Comparison of ENCODE assay signal across 9 cellular contexts in genomic region chr3:28050895-28051294, GRCh38.
DNase-seq lines count a peak whose midpoint lies in the region; ATAC-seq and TF ChIP-seq lines count a peak whose summit lies in the region.
"Had no signal": no experiment of that assay in that cellular context is flagged by ENCODE, and none has a peak within 500 bp of the region (broad histone marks: within the 10 kb centered on the region; RNA-seq: fewer than 3 reads in every experiment).

No MANE protein-coding gene starts in this region.

- no peaks in the 10 kb centered on the region for H3K36me3 ChIP-seq in BE2C
- H3K36me3 ChIP-seq: neutrophil had no signal

- TF ChIP-seq CTCF in nephron progenitor cell (IDR thresholded peaks at IDR 0.05) (no peak), BE2C (IDR thresholded peaks at IDR 0.05; ENCODE audit: low read depth, low read length) (no peak)

- H3K27me3 Mint-ChIP-seq in activated T-cell treated with anti-CD3 and anti-CD28 coated beads, Interleukin-2, amount 50 U/mL, for 4 hours (ENCODE audit: low read depth) = peaks cover 5% of the 10 kb centered on the region
- H3K27me3 Mint-ChIP-seq in nephron progenitor cell (ENCODE audit: low read depth, poor library complexity) = no peaks in the 10 kb centered on the region
- H3K27me3 Mint-ChIP-seq in stimulated activated naive B cell treated with anti-CD40 and anti-IgM and Interleukin-4, amounts not matched to agents 10 μg/mL and 1 μg/mL and 100 μg/mL, for 72 hours = peaks cover 0 to 5% of the 10 kb centered on the region in 2 donors

- ATAC-seq in activated T-cell treated with anti-CD3 and anti-CD28 coated beads, Interleukin-2, amount 50 U/mL, for 4 hours = peak; percentile 88 to 96
- ATAC-seq in stimulated activated naive B cell treated with anti-CD40 and anti-IgM and Interleukin-4, amounts not matched to agents 10 μg/mL and 1 μg/mL and 100 μg/mL, for 72 hours (replicated peaks) = no peak

- H3K4me1 Mint-ChIP-seq in activated T-cell treated with anti-CD3 and anti-CD28 coated beads, Interleukin-2, amount 50 U/mL, for 4 hours (ENCODE audit: low read depth) = peaks cover 23% of the 10 kb centered on the region
- H3K4me1 Mint-ChIP-seq in nephron progenitor cell = no peaks in the 10 kb centered on the region
- peaks cover 2 to 4% of the 10 kb centered on the region in 2 donors for H3K4me1 Mint-ChIP-seq in stimulated activated naive B cell treated with anti-CD40 and anti-IgM and Interleukin-4, amounts not matched to agents 10 μg/mL and 1 μg/mL and 100 μg/mL, for 72 hours

- H3K9me3 ChIP-seq in BE2C = no peaks in the 10 kb centered on the region
- H3K9me3 ChIP-seq: neutrophil had no signal

- H3K4me1 ChIP-seq in BE2C = no peaks in the 10 kb centered on the region

- no peaks in the 10 kb centered on the region for H3K9me3 Mint-ChIP-seq in activated T-cell treated with anti-CD3 and anti-CD28 coated beads, Interleukin-2, amount 50 U/mL, for 4 hours
- H3K9me3 Mint-ChIP-seq in nephron progenitor cell = no peaks in the 10 kb centered on the region
- H3K9me3 Mint-ChIP-seq in stimulated activated naive B cell treated with anti-CD40 and anti-IgM and Interleukin-4, amounts not matched to agents 10 μg/mL and 1 μg/mL and 100 μg/mL, for 72 hours = no peaks in the 10 kb centered on the region

- peak overlapping the region; percentile 84 for H3K27ac Mint-ChIP-seq in nephron progenitor cell
- H3K27ac Mint-ChIP-seq in stimulated activated naive B cell treated with anti-CD40 and anti-IgM and Interleukin-4, amounts not matched to agents 10 μg/mL and 1 μg/mL and 100 μg/mL, for 72 hours = no peak overlapping the region

- no peak overlapping the region for H3K4me3 ChIP-seq in BE2C (ENCODE audit: low read depth, low read length)

- DNase-seq in EH (ENCODE audit: low read depth) (peak; percentile 12), LHCN-M2 (ENCODE audit: low read depth) (peak; percentile 79), nephron progenitor cell (no peak), BE2C (no peak), GOT3 (lab: John Stamatoyannopoulos, UW) (no peak), NCI-H187 (lab: John Stamatoyannopoulos, UW) (no peak)
- peak; percentile 18 for DNase-seq in activated T-cell treated with anti-CD3 and anti-CD28 coated beads, Interleukin-2, amount 50 U/mL, for 4 hours
- DNase-seq in stimulated activated naive B cell treated with anti-CD40 and anti-IgM and Interleukin-4, amounts not matched to agents 10 μg/mL and 1 μg/mL and 100 μg/mL, for 72 hours = no peak

- H3K4me3 Mint-ChIP-seq in activated T-cell treated with anti-CD3 and anti-CD28 coated beads, Interleukin-2, amount 50 U/mL, for 4 hours = no peak overlapping the region
- H3K4me3 Mint-ChIP-seq in nephron progenitor cell = no peak overlapping the region
- no peak overlapping the region for H3K4me3 Mint-ChIP-seq in stimulated activated naive B cell treated with anti-CD40 and anti-IgM and Interleukin-4, amounts not matched to agents 10 μg/mL and 1 μg/mL and 100 μg/mL, for 72 hours

- no peaks in the 10 kb centered on the region for H3K27me3 ChIP-seq in BE2C
- H3K27me3 ChIP-seq: neutrophil had no signal

- no peaks in the 10 kb centered on the region for H3K36me3 Mint-ChIP-seq in activated T-cell treated with anti-CD3 and anti-CD28 coated beads, Interleukin-2, amount 50 U/mL, for 4 hours (ENCODE audit: insufficient read depth)
- H3K36me3 Mint-ChIP-seq in nephron progenitor cell (ENCODE audit: low read depth) = no peaks in the 10 kb centered on the region
- no peaks in the 10 kb centered on the region for H3K36me3 Mint-ChIP-seq in stimulated activated naive B cell treated with anti-CD40 and anti-IgM and Interleukin-4, amounts not matched to agents 10 μg/mL and 1 μg/mL and 100 μg/mL, for 72 hours

Comparison
In these comparisons a context has a peak if more than half of its experiments do, and no peak if none do; other contexts are left out.
1. DNase-seq: peak in EH (single experiment), LHCN-M2 (single experiment) and activated T-cell treated with anti-CD3 and anti-CD28 coated beads, Interleukin-2, amount 50 U/mL, for 4 hours (single experiment); none in nephron progenitor cell (single experiment), BE2C (single experiment), GOT3 (single experiment), NCI-H187 (0 of 2) and stimulated activated naive B cell treated with anti-CD40 and anti-IgM and Interleukin-4, amounts not matched to agents 10 μg/mL and 1 μg/mL and 100 μg/mL, for 72 hours (single experiment).
2. ATAC-seq: peak in activated T-cell treated with anti-CD3 and anti-CD28 coated beads, Interleukin-2, amount 50 U/mL, for 4 hours (2 of 2); none in stimulated activated naive B cell treated with anti-CD40 and anti-IgM and Interleukin-4, amounts not matched to agents 10 μg/mL and 1 μg/mL and 100 μg/mL, for 72 hours (0 of 2).